Comparison of ENCODE assay signal across 2 cellular contexts in genomic region chr9:136362450-136362784, GRCh38.
TF ChIP-seq lines count a peak whose summit lies in the region.

No MANE protein-coding gene starts in this region.

TF ChIP-seq in A549, 52 proteins besides CTCF, POLR2A, EP300 and RAD21:
- no peak for TF ChIP-seq ZC3H11A (IDR thresholded peaks at IDR 0.05)
- no peak for TF ChIP-seq GATA3 (IDR thresholded peaks at IDR 0.05; ENCODE audit: borderline replicate concordance)
- no peak for TF ChIP-seq CEBPB (IDR thresholded peaks at IDR 0.05)
- no peak for TF ChIP-seq PBX3 (IDR thresholded peaks at IDR 0.05)

TF ChIP-seq in IMR-90, 13 proteins besides CTCF, POLR2A, EP300 and RAD21:
- TF ChIP-seq NFE2L2 (IDR thresholded peaks at IDR 0.05; ENCODE audit: low read depth, low read length) (no peak), MXI1 (IDR thresholded peaks at IDR 0.05; ENCODE audit: borderline replicate concordance, low read depth, low read length) (no peak), MAFK (IDR thresholded peaks at IDR 0.05; ENCODE audit: low read depth, low read length) (no peak), CEBPB (IDR thresholded peaks at IDR 0.05; ENCODE audit: low read depth, low read length) (no peak), CHD1 (IDR thresholded peaks at IDR 0.05; ENCODE audit: low read depth, low read length) (no peak), FOS (IDR thresholded peaks at IDR 0.05; ENCODE audit: low read depth, low read length) (no peak), RCOR1 (IDR thresholded peaks at IDR 0.05; ENCODE audit: insufficient replicate concordance, low read length) (no peak), ELK1 (IDR thresholded peaks at IDR 0.05; ENCODE audit: borderline replicate concordance, low read depth, low read length) (no peak), MAZ (IDR thresholded peaks at IDR 0.05; ENCODE audit: borderline replicate concordance, low read depth, low read length) (no peak), USF2 (IDR thresholded peaks at IDR 0.05; ENCODE audit: low read depth, low read length) (no peak), RFX5 (IDR thresholded peaks at IDR 0.05; ENCODE audit: low read depth, low read length) (no peak), SMC3 (IDR thresholded peaks at IDR 0.05; ENCODE audit: low read depth, low read length) (no peak), BHLHE40 (IDR thresholded peaks at IDR 0.05; ENCODE audit: low read depth, low read length) (no peak)
